Comparison of ENCODE assay signal across 15 cellular contexts in the genomic region with DNA sequence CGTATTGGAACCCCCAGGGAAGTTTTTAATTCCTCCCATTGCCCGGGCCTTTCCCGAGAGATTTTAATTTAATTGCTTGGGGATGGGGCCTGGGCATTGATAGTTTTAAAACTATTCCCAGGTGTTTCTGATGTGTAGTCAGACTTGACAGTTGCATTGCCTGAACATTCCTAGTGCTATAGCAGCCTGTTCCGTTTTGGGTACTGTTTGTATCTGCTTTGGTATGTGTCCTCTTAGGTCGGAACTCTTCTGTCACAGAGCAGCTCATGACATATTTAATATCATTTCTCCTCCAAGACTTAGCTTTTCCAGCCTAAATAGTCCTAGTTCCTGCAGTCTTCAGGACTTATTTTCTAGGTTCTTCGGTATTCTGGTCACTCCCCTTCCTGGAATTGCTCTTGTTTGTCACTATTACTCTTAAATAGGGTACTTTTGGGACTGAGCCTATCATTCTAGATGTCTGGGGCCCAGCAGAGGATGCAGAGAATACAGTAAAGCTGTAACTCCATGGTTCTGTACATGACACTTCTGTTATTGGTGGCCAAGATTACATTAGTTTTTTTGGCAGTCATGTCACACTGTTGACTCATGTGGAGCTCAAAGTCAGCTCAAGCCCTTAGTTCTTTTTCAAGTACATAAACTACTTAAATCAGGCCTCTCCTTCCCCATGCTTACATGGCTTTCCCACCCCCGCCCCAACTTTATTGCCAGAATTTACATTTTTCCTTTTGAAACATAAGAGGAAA.
DNase-seq lines count a peak whose midpoint lies in the region; ATAC-seq and TF ChIP-seq lines count a peak whose summit lies in the region.
"Had no signal": no experiment of that assay in that cellular context is flagged by ENCODE, and none has a peak within 500 bp of the region (broad histone marks: within the 10 kb centered on the region; RNA-seq: fewer than 3 reads in every experiment).

No MANE protein-coding gene starts in this region.

- H3K27ac ChIP-seq in SK-N-MC (peak overlapping the region; percentile 14; the same call in 1 of the 2 replicates), gastroesophageal sphincter (peak overlapping the region; percentile 34 to 50 (median 41))
- H3K27ac ChIP-seq: 22Rv1, neural progenitor cell had no signal

- 73 to 80% methylated on average over 3 to 7 of the region's 7 CpGs for WGBS in gastroesophageal sphincter (ENCODE audit: low coverage in 1 of 2), 2 donors

- H3K4me3 ChIP-seq in SK-N-MC (no peak overlapping the region), gastroesophageal sphincter (no peak overlapping the region), skeletal muscle cell (ENCODE audit: low read depth, low read length) (no peak overlapping the region)
- H3K4me3 ChIP-seq: neural progenitor cell had no signal

- DNase-seq in NCI-H446 treated with DMSO at 0.1 percent for 48 hours (lab: John Stamatoyannopoulos, UW) (peak; percentile 17), NCI-H446 (lab: John Stamatoyannopoulos, UW) (no peak), SK-N-MC (ENCODE audit: low read depth, low spot score) (no peak), skeletal muscle cell (ENCODE audit: low read depth) (peak; percentile 36), HuH-7 (ENCODE audit: low spot score) (no peak), T-helper 9 cell (no peak)
- no peak for DNase-seq in stimulated activated CD4-positive, alpha-beta T cell treated with anti-CD3 and anti-CD28 coated beads, Interleukin-15, amount 100 ng/mL, for 24 hours
- DNase-seq: activated CD8-positive, alpha-beta memory T cell treated with anti-CD3 and anti-CD28 coated beads, Interleukin-2, amount 50 U/mL, for 4 hours; effector memory CD8-positive, alpha-beta T cell; NCI-H1436 treated with DMSO at 0.1 percent for 48 hours; NCI-H748 treated with DMSO at 0.1 percent for 48 hours; trophoblast cell had no signal

- peak; percentile 56 for ATAC-seq in gastroesophageal sphincter
- ATAC-seq: effector memory CD8-positive, alpha-beta T cell had no signal

- H3K9me3 ChIP-seq in SK-N-MC (ENCODE audit: low read depth, low read length) (peaks cover 7% of the 10 kb centered on the region; the same call in 1 of the 2 replicates), gastroesophageal sphincter (no peaks in the 10 kb centered on the region)

- TF ChIP-seq POLR2A in gastroesophageal sphincter (IDR thresholded peaks at IDR 0.05) = no peak

- no peak for TF ChIP-seq EP300 in gastroesophageal sphincter (IDR thresholded peaks at IDR 0.05)

- 0 out of 2 replicates have a peak, but pooled peaks cover 6% of the 10 kb centered on the region for H3K36me3 ChIP-seq in SK-N-MC (ENCODE audit: insufficient read depth, low read length)
- no peaks in the 10 kb centered on the region for H3K36me3 ChIP-seq in gastroesophageal sphincter
- H3K36me3 ChIP-seq: neural progenitor cell had no signal

- H3K27me3 ChIP-seq in gastroesophageal sphincter = no peaks in the 10 kb centered on the region
- H3K27me3 ChIP-seq: neural progenitor cell had no signal

- peaks cover 4 to 44% (median 16%) of the 10 kb centered on the region in 3 donors for H3K4me1 ChIP-seq in gastroesophageal sphincter

- no peak overlapping the region for H3K9ac ChIP-seq in SK-N-MC (ENCODE audit: insufficient read length)
- H3K9ac ChIP-seq: neural progenitor cell had no signal

- no peak for TF ChIP-seq CTCF in gastroesophageal sphincter (IDR thresholded peaks at IDR 0.05)

Comparison
In these comparisons a context has a peak if more than half of its experiments do, and no peak if none do; other contexts are left out.
1. DNase-seq: peak in NCI-H446 treated with DMSO at 0.1 percent for 48 hours (single experiment) and skeletal muscle cell (single experiment); none in NCI-H446 (0 of 2), SK-N-MC (single experiment), HuH-7 (single experiment), T-helper 9 cell (single experiment) and stimulated activated CD4-positive, alpha-beta T cell treated with anti-CD3 and anti-CD28 coated beads, Interleukin-15, amount 100 ng/mL, for 24 hours (single experiment).